In genomic region chr7:38262545-38262944, GRCh38 we compare ENCODE assay signal across 18 cellular contexts.
DNase-seq lines count a peak whose midpoint lies in the region; ATAC-seq lines count a peak whose summit lies in the region.
"Had no signal": no experiment of that assay in that cellular context is flagged by ENCODE, and none has a peak within 500 bp of the region (broad histone marks: within the 10 kb centered on the region; RNA-seq: fewer than 3 reads in every experiment).

No MANE protein-coding gene starts in this region.

- H3K27ac ChIP-seq in KOPT-K1 (ENCODE audit: low read depth, low read length, poor library complexity, severe bottlenecking) = peak overlapping the region; percentile 65
- H3K27ac ChIP-seq in substantia nigra (ENCODE audit: low read depth, low read length, poor library complexity, severe bottlenecking) = peak overlapping the region; percentile 65
- H3K27ac ChIP-seq: BLaER1 had no signal

- no peaks in the 10 kb centered on the region for H3K36me3 Mint-ChIP-seq in activated naive CD4-positive, alpha-beta T cell treated with anti-CD3 and anti-CD28 coated beads for 36 hours (ENCODE audit: low read depth)
- no peaks in the 10 kb centered on the region for H3K36me3 Mint-ChIP-seq in activated naive CD4-positive, alpha-beta T cell treated with anti-CD3 and anti-CD28 coated beads, Interleukin-2, amount 50 U/mL, for 72 hours
- peaks cover 61 to 72% (median 67%) of the 10 kb centered on the region in 3 donors for H3K36me3 Mint-ChIP-seq in immature natural killer cell

- H3K9me3 ChIP-seq in KOPT-K1 (ENCODE audit: insufficient read depth, low read length, poor library complexity, severe bottlenecking) = no peaks in the 10 kb centered on the region
- H3K9me3 ChIP-seq: BLaER1 had no signal

- ATAC-seq in activated naive CD4-positive, alpha-beta T cell treated with anti-CD3 and anti-CD28 coated beads, Interleukin-2, amount 50 U/mL, for 72 hours = no peak
- ATAC-seq: CD8-positive, alpha-beta T cell had no signal

- peak overlapping the region; percentile 56 for H3K27ac Mint-ChIP-seq in activated naive CD4-positive, alpha-beta T cell treated with anti-CD3 and anti-CD28 coated beads for 36 hours
- H3K27ac Mint-ChIP-seq in activated naive CD4-positive, alpha-beta T cell treated with anti-CD3 and anti-CD28 coated beads, Interleukin-2, amount 50 U/mL, for 72 hours = no peak overlapping the region
- H3K27ac Mint-ChIP-seq in immature natural killer cell = peak overlapping the region; percentile 90 to 98 (median 96)

- intact Hi-C loops in activated naive CD4-positive, alpha-beta T cell treated with anti-CD3 and anti-CD28 coated beads for 36 hours (cut with micrococcal nuclease) = loop anchor here (5.0 kb wide), 1 partner anchor 40 kb away; no protein-coding TSS in a partner anchor

- 0 out of 2 replicates have a peak, but pooled peaks cover 4% of the 10 kb centered on the region for H3K36me3 ChIP-seq in KOPT-K1 (ENCODE audit: insufficient read depth, low read length)
- H3K36me3 ChIP-seq: BLaER1 had no signal

- no peak for DNase-seq in activated naive CD4-positive, alpha-beta T cell treated with anti-CD3 and anti-CD28 coated beads for 36 hours
- no peak for DNase-seq in activated naive CD4-positive, alpha-beta T cell treated with anti-CD3 and anti-CD28 coated beads, Interleukin-2, amount 50 U/mL, for 72 hours (ENCODE audit: low spot score in 2 of 2)
- no peak for DNase-seq in immature natural killer cell
- DNase-seq in substantia nigra (lab: John Stamatoyannopoulos, UW) = peak in 2 of 49 donors; percentile 10 to 13
- DNase-seq in KG1 (lab: John Stamatoyannopoulos, UW) = no peak
- DNase-seq in NCI-H128 (lab: John Stamatoyannopoulos, UW; ENCODE audit: unreplicated experiment) = no peak
- DNase-seq: CD8-positive, alpha-beta T cell; DMS79; H7; Karpas-422; NCI-H1436; NCI-H2029; NCI-H345; NCI-H524 treated with DMSO at 0.1 percent for 48 hours; RPMI8226; SHP77 treated with DMSO at 0.1 percent for 48 hours had no signal

- CTCF ChIA-PET in activated naive CD4-positive, alpha-beta T cell treated with anti-CD3 and anti-CD28 coated beads for 36 hours (lab: Charles Lee) = no interaction called here

- no peaks in the 10 kb centered on the region for H3K27me3 Mint-ChIP-seq in activated naive CD4-positive, alpha-beta T cell treated with anti-CD3 and anti-CD28 coated beads for 36 hours (ENCODE audit: low read depth)
- H3K27me3 Mint-ChIP-seq in immature natural killer cell (ENCODE audit: low read depth in 3 of 3) = peaks cover 1 to 21% (median 6%) of the 10 kb centered on the region in 3 donors

- no peaks in the 10 kb centered on the region for H3K9me3 Mint-ChIP-seq in activated naive CD4-positive, alpha-beta T cell treated with anti-CD3 and anti-CD28 coated beads for 36 hours
- H3K9me3 Mint-ChIP-seq in activated naive CD4-positive, alpha-beta T cell treated with anti-CD3 and anti-CD28 coated beads, Interleukin-2, amount 50 U/mL, for 72 hours = no peaks in the 10 kb centered on the region
- H3K9me3 Mint-ChIP-seq in immature natural killer cell = no peaks in the 10 kb centered on the region
- H3K9me3 Mint-ChIP-seq: CD8-positive, alpha-beta T cell had no signal

- H3K4me3 Mint-ChIP-seq in activated naive CD4-positive, alpha-beta T cell treated with anti-CD3 and anti-CD28 coated beads for 36 hours = no peak overlapping the region
- H3K4me3 Mint-ChIP-seq in immature natural killer cell = peak overlapping the region; percentile 56 to 76 (median 66)
- H3K4me3 Mint-ChIP-seq: CD8-positive, alpha-beta T cell had no signal

- H3K4me1 Mint-ChIP-seq in activated naive CD4-positive, alpha-beta T cell treated with anti-CD3 and anti-CD28 coated beads for 36 hours (ENCODE audit: low read depth) = no peaks in the 10 kb centered on the region
- peaks cover 88 to 95% of the 10 kb centered on the region in 2 donors for H3K4me1 Mint-ChIP-seq in immature natural killer cell

Comparison
In these comparisons a context has a peak if more than half of its experiments do, and no peak if none do; other contexts are left out.
1. H3K27ac Mint-ChIP-seq: peak in activated naive CD4-positive, alpha-beta T cell treated with anti-CD3 and anti-CD28 coated beads for 36 hours (single experiment) and immature natural killer cell (6 of 6); none in activated naive CD4-positive, alpha-beta T cell treated with anti-CD3 and anti-CD28 coated beads, Interleukin-2, amount 50 U/mL, for 72 hours (0 of 2).